ENCODE assay signal across 18 cellular contexts in genomic region chr2:60945341-60945740, GRCh38.
"Had no signal": no experiment of that assay in that cellular context is flagged by ENCODE, and none has a peak within 500 bp of the region (broad histone marks: within the 10 kb centered on the region; RNA-seq: fewer than 3 reads in every experiment).

No MANE protein-coding gene starts in this region.

- DNase-seq: activated CD4-positive, alpha-beta T cell treated with anti-CD3 and anti-CD28 coated beads, Interleukin-2, amount 10 ng/mL, durations not matched to agents 24 days and 14 days; activated CD4-positive, CD25-positive, alpha-beta regulatory T cell; activated CD8-positive, alpha-beta memory T cell treated with anti-CD3 and anti-CD28 coated beads, Interleukin-2, amount 50 U/mL, for 4 hours; activated CD8-positive, alpha-beta T cell treated with anti-CD3 and anti-CD28 coated beads, Interleukin-2, amount 10 ng/mL, durations not matched to agents 7 days and 5 days; activated effector memory CD4-positive, alpha-beta T cell treated with anti-CD3 and anti-CD28 coated beads, Interleukin-2, amount 50 U/mL, for 16 hours; activated naive CD8-positive, alpha-beta T cell treated with anti-CD3 and anti-CD28 coated beads for 36 hours; activated T-cell treated with anti-CD3 and anti-CD28 coated beads, Interleukin-2, amount 50 U/mL, for 48 hours; amygdala; body of pancreas; effector memory CD8-positive, alpha-beta T cell; foreskin keratinocyte; head of caudate nucleus; mesendoderm; ovary; spleen; stimulated activated naive CD8-positive, alpha-beta T cell treated with anti-CD3 and anti-CD28 coated beads, Interleukin-15, amount 100 ng/mL, for 72 hours; upper lobe of right lung had no signal

- H3K9me3 ChIP-seq: body of pancreas, ovary, spleen, thoracic aorta, upper lobe of right lung had no signal

- H3K27me3 ChIP-seq: body of pancreas, foreskin keratinocyte, ovary, spleen, upper lobe of right lung had no signal

- H3K4me1 ChIP-seq: body of pancreas, spleen, upper lobe of right lung had no signal

- H3K27ac ChIP-seq: body of pancreas, foreskin keratinocyte, ovary, spleen, thoracic aorta, upper lobe of right lung had no signal

- H3K36me3 ChIP-seq: ovary, thoracic aorta, upper lobe of right lung had no signal

- H3K4me3 ChIP-seq: body of pancreas, ovary, spleen, thoracic aorta, upper lobe of right lung had no signal
